In genomic region chr21:33975548-33976081, GRCh38 we compare ENCODE assay signal across 8 cellular contexts.
DNase-seq lines count a peak whose midpoint lies in the region; ATAC-seq, FAIRE-seq and TF ChIP-seq lines count a peak whose summit lies in the region.

No MANE protein-coding gene starts in this region.

- H3K36me3 ChIP-seq in Loucy (ENCODE audit: insufficient read depth, low read length), result peaks cover 1% of the 10 kb centered on the region; the same call in 1 of the 2 replicates

- no peak for FAIRE-seq in H54 (lab: Jason Lieb, UNC)

- H3K4me3 ChIP-seq in GM12865 (ENCODE audit: low read depth, low read length), result peak overlapping the region; percentile 66
- peak overlapping the region; percentile 60 for H3K4me3 ChIP-seq in Loucy (ENCODE audit: low read length, poor library complexity, severe bottlenecking)

- H3K9me3 ChIP-seq in Loucy (ENCODE audit: insufficient read depth, low read depth, low read length), result no peaks in the 10 kb centered on the region

- ATAC-seq in GM21825 (IDR thresholded peaks at IDR 0.05; ENCODE audit: unreplicated experiment) (peak; percentile 77), foreskin keratinocyte (peak; percentile 82)

- H3K4me1 Mint-ChIP-seq in activated CD4-positive, alpha-beta memory T cell treated with anti-CD3 and anti-CD28 coated beads for 36 hours (ENCODE audit: low read depth), result peaks cover 64% of the 10 kb centered on the region

- peak overlapping the region; percentile 100 for H3K27ac Mint-ChIP-seq in activated CD4-positive, alpha-beta memory T cell treated with anti-CD3 and anti-CD28 coated beads for 36 hours

- peak overlapping the region; percentile 75 for H3K9ac ChIP-seq in Loucy (ENCODE audit: low read depth, low read length, poor library complexity, severe bottlenecking)

- no peaks in the 10 kb centered on the region for H3K9me3 Mint-ChIP-seq in activated CD4-positive, alpha-beta memory T cell treated with anti-CD3 and anti-CD28 coated beads for 36 hours

- H3K27me3 ChIP-seq in Loucy (ENCODE audit: insufficient read depth, low read length, poor library complexity, severe bottlenecking) (no peaks in the 10 kb centered on the region), foreskin keratinocyte (no peaks in the 10 kb centered on the region)

- peaks cover 60% of the 10 kb centered on the region for H3K4me1 ChIP-seq in Loucy (ENCODE audit: insufficient read depth, low read length, poor library complexity, severe bottlenecking)
- peaks cover 29% of the 10 kb centered on the region for H3K4me1 ChIP-seq in foreskin keratinocyte

- no peaks in the 10 kb centered on the region for H3K27me3 Mint-ChIP-seq in activated CD4-positive, alpha-beta memory T cell treated with anti-CD3 and anti-CD28 coated beads for 36 hours

- POLR2A ChIA-PET in activated CD4-positive, alpha-beta memory T cell treated with anti-CD3 and anti-CD28 coated beads for 36 hours (lab: Charles Lee), result interaction anchor here (0.7 to 10.5 kb wide), 13 partner anchors 27 to 182 kb away, joined by 3 to 148 read pairs (median 7); no protein-coding TSS in a partner anchor

- no peak overlapping the region for H2AFZ ChIP-seq in Loucy (ENCODE audit: low read length)

- H3K4me2 ChIP-seq in Loucy (ENCODE audit: low read depth, low read length, poor library complexity, severe bottlenecking), result peak overlapping the region; percentile 70

- intact Hi-C loops in activated CD4-positive, alpha-beta memory T cell treated with anti-CD3 and anti-CD28 coated beads for 36 hours (cut with micrococcal nuclease), result loop anchor here (1.0 to 2.0 kb wide), 9 partner anchors 27 to 301 kb away; partner anchors contain the start of genes MRPS6 and SLC5A3

- DNase-seq in GM12865 (ENCODE audit: low read depth) (peak; percentile 96), foreskin keratinocyte (peak; percentile 81 to 89), ureter (ENCODE audit: low spot score) (no peak), H54 (ENCODE audit: insufficient read length, low spot score) (no peak)
- DNase-seq in activated CD4-positive, alpha-beta memory T cell treated with anti-CD3 and anti-CD28 coated beads for 36 hours, result peak; percentile 87
- peak; percentile 83 for DNase-seq in stimulated activated CD4-positive, alpha-beta T cell treated with anti-CD3 and anti-CD28 coated beads, Interleukin-1b, Interleukin-23, amount 100 ng/mL, for 48 hours

- TF ChIP-seq POLR2A in H54 (IDR thresholded peaks at IDR 0.05; ENCODE audit: low read depth, low read length), result no peak

- TF ChIP-seq CTCF in GM12865 (IDR thresholded peaks at IDR 0.05; ENCODE audit: insufficient read depth, low read depth, low read length, missing control alignments) (no peak), Loucy (conservative IDR thresholded peaks at IDR 0.05; ENCODE audit: low read length) (no peak), foreskin keratinocyte (conservative IDR thresholded peaks at IDR 0.05) (peak; percentile 29)

- H3K36me3 Mint-ChIP-seq in activated CD4-positive, alpha-beta memory T cell treated with anti-CD3 and anti-CD28 coated beads for 36 hours, result peaks cover 2% of the 10 kb centered on the region

- H3K9me2 ChIP-seq in Loucy (replicated peaks; ENCODE audit: low read depth, low read length), result no peaks in the 10 kb centered on the region

- CTCF ChIA-PET in activated CD4-positive, alpha-beta memory T cell treated with anti-CD3 and anti-CD28 coated beads for 36 hours (lab: Charles Lee), result interaction anchor here (0.7 to 4.7 kb wide), 6 partner anchors 24 to 153 kb away, joined by 3 to 34 read pairs (median 4); no protein-coding TSS in a partner anchor

- peak overlapping the region; percentile 98 for H3K27ac ChIP-seq in foreskin keratinocyte

- H3K79me2 ChIP-seq in Loucy (ENCODE audit: insufficient read depth, low read length), result no peaks in the 10 kb centered on the region

- H3K4me3 Mint-ChIP-seq in activated CD4-positive, alpha-beta memory T cell treated with anti-CD3 and anti-CD28 coated beads for 36 hours, result peak overlapping the region; percentile 67

- peaks cover 11% of the 10 kb centered on the region; the same call in 1 of the 2 replicates for H3F3A ChIP-seq in Loucy (ENCODE audit: low read depth)

- no peaks in the 10 kb centered on the region for H4K20me1 ChIP-seq in Loucy (ENCODE audit: insufficient read depth, low read length, poor library complexity, severe bottlenecking)

Comparison
In these comparisons a context has a peak if more than half of its experiments do, and no peak if none do; other contexts are left out.
1. DNase-seq: peak in GM12865 (single experiment), activated CD4-positive, alpha-beta memory T cell treated with anti-CD3 and anti-CD28 coated beads for 36 hours (single experiment), foreskin keratinocyte (2 of 2) and stimulated activated CD4-positive, alpha-beta T cell treated with anti-CD3 and anti-CD28 coated beads, Interleukin-1b, Interleukin-23, amount 100 ng/mL, for 48 hours (single experiment); none in ureter (single experiment) and H54 (single experiment).